In genomic region chr11:128334311-128335044, GRCh38 we compare ENCODE assay signal across 17 cellular contexts.
A peak's percentile ranks its signal among the peaks of the same experiment; 100 is the strongest.
DNase-seq lines count a peak whose midpoint lies in the region; ATAC-seq and TF ChIP-seq lines count a peak whose summit lies in the region.
"Had no signal": no experiment of that assay in that cellular context is flagged by ENCODE, and none has a peak within 500 bp of the region (broad histone marks: within the 10 kb centered on the region; RNA-seq: fewer than 3 reads in every experiment).

No MANE protein-coding gene starts in this region.

- H3K4me3 ChIP-seq in heart right ventricle (no peak overlapping the region), neural progenitor cell (no peak overlapping the region), vagina (no peak overlapping the region)
- H3K4me3 ChIP-seq: pancreas, SJCRH30 had no signal

- H3K27ac Mint-ChIP-seq in activated T-cell treated with anti-CD3 and anti-CD28 coated beads, Interleukin-2, amount 50 U/mL, for 72 hours: no peak overlapping the region
- H3K27ac Mint-ChIP-seq in neural progenitor cell: peak overlapping the region; percentile 81
- H3K27ac Mint-ChIP-seq: activated T-helper 17 cell treated with anti-CD3 and anti-CD28 coated beads, Interleukin-2, amount 50 U/mL, for 72 hours had no signal

- no peaks in the 10 kb centered on the region for H4K20me1 ChIP-seq in neural progenitor cell (ENCODE audit: low read depth)

- no peak overlapping the region for H3K9ac ChIP-seq in neural progenitor cell

- ATAC-seq in activated T-cell treated with anti-CD3 and anti-CD28 coated beads, Interleukin-2, amount 50 U/mL, for 72 hours (replicated peaks in 1 of 2): peak; percentile 24 to 27
- no peak for ATAC-seq in activated T-cell treated with anti-CD3 and anti-CD28 coated beads, Interleukin-2, amount 50 U/mL, for 4 hours
- ATAC-seq in heart right ventricle (peak; percentile 77 to 93 (median 88)), GM21381 (IDR thresholded peaks at IDR 0.05; ENCODE audit: unreplicated experiment) (no peak)
- ATAC-seq: activated T-helper 17 cell treated with anti-CD3 and anti-CD28 coated beads, Interleukin-2, amount 50 U/mL, for 72 hours; pancreas had no signal

- no peaks in the 10 kb centered on the region for H3F3A ChIP-seq in neural progenitor cell (ENCODE audit: low read depth)

- H3K4me1 ChIP-seq in heart right ventricle: peaks cover 0 to 62% (median 43%) of the 10 kb centered on the region in 9 donors
- H3K4me1 ChIP-seq in neural progenitor cell: no peaks in the 10 kb centered on the region
- peaks cover 9% of the 10 kb centered on the region for H3K4me1 ChIP-seq in vagina
- H3K4me1 ChIP-seq: pancreas, SJCRH30 had no signal

- no peak overlapping the region for H3K4me2 ChIP-seq in neural progenitor cell

- H3K9me3 ChIP-seq in heart right ventricle: no peaks in the 10 kb centered on the region
- H3K9me3 ChIP-seq in neural progenitor cell (ENCODE audit: low read depth): no peaks in the 10 kb centered on the region
- no peaks in the 10 kb centered on the region for H3K9me3 ChIP-seq in vagina
- H3K9me3 ChIP-seq: pancreas, SJCRH30 had no signal

- CTCF ChIA-PET in HEK293T (lab: Yijun Ruan, JAX): interaction anchor here (0.8 kb wide), 1 partner anchor 14 kb away, joined by 3 read pairs; no protein-coding TSS in a partner anchor

- H3K27ac ChIP-seq in heart right ventricle (peak overlapping the region; percentile 23 to 91 (median 68)), neural progenitor cell (no peak overlapping the region), vagina (peak overlapping the region; percentile 5)
- H3K27ac ChIP-seq: HL-60, pancreas, SJCRH30 had no signal

- peaks cover 0 to 3% of the 10 kb centered on the region in 2 donors for H3K9me3 Mint-ChIP-seq in activated T-cell treated with anti-CD3 and anti-CD28 coated beads, Interleukin-2, amount 50 U/mL, for 72 hours
- H3K9me3 Mint-ChIP-seq in activated T-cell treated with anti-CD3 and anti-CD28 coated beads, Interleukin-2, amount 50 U/mL, for 4 hours: no peaks in the 10 kb centered on the region
- no peaks in the 10 kb centered on the region for H3K9me3 Mint-ChIP-seq in neural progenitor cell
- H3K9me3 Mint-ChIP-seq: activated T-helper 17 cell treated with anti-CD3 and anti-CD28 coated beads, Interleukin-2, amount 50 U/mL, for 72 hours; central memory CD8-positive, alpha-beta T cell; immature natural killer cell had no signal

- H3K36me3 ChIP-seq in heart right ventricle: no peaks in the 10 kb centered on the region
- no peaks in the 10 kb centered on the region for H3K36me3 ChIP-seq in neural progenitor cell
- H3K36me3 ChIP-seq in vagina: no peaks in the 10 kb centered on the region
- H3K36me3 ChIP-seq: pancreas, SJCRH30 had no signal

- no peaks in the 10 kb centered on the region for H3K27me3 ChIP-seq in heart right ventricle
- H3K27me3 ChIP-seq in neural progenitor cell: no peaks in the 10 kb centered on the region
- H3K27me3 ChIP-seq in vagina: no peaks in the 10 kb centered on the region
- H3K27me3 ChIP-seq: pancreas, SJCRH30 had no signal

- no peaks in the 10 kb centered on the region for H3K79me2 ChIP-seq in neural progenitor cell (ENCODE audit: low read depth)

- peak overlapping the region; percentile 79 for H2AFZ ChIP-seq in neural progenitor cell (replicated peaks)

- intact Hi-C loops in heart right ventricle (cut with DNase I) (loop anchor here in 4 of 10 donors (5.0 to 10.0 kb wide), 4 partner anchors 37 to 133 kb away; no protein-coding TSS in a partner anchor), vagina (cut with DNase I) (no loop called here)

- H3K4me1 Mint-ChIP-seq in activated T-cell treated with anti-CD3 and anti-CD28 coated beads, Interleukin-2, amount 50 U/mL, for 72 hours (ENCODE audit: low read depth): peaks cover 76% of the 10 kb centered on the region
- peaks cover 56% of the 10 kb centered on the region for H3K4me1 Mint-ChIP-seq in activated T-cell treated with anti-CD3 and anti-CD28 coated beads, Interleukin-2, amount 50 U/mL, for 4 hours (ENCODE audit: low read depth)
- peaks cover 54% of the 10 kb centered on the region for H3K4me1 Mint-ChIP-seq in neural progenitor cell

- DNase-seq in activated T-cell treated with anti-CD3 and anti-CD28 coated beads, Interleukin-2, amount 50 U/mL, for 72 hours: no peak
- no peak for DNase-seq in activated T-cell treated with anti-CD3 and anti-CD28 coated beads, Interleukin-2, amount 50 U/mL, for 4 hours
- DNase-seq in heart right ventricle: peak; percentile 49 to 85
- DNase-seq in neural progenitor cell (ENCODE audit: low spot score): no peak
- no peak for DNase-seq in vagina (ENCODE audit: extremely low spot score in 2 of 2)
- no peak for DNase-seq in HEK293T (ENCODE audit: extremely low spot score)
- DNase-seq in NOMO-1 treated with DMSO at 0.1 percent for 48 hours (lab: John Stamatoyannopoulos, UW; ENCODE audit: unreplicated experiment): no peak
- DNase-seq: Calu3; immature natural killer cell; NCI-H446 treated with DMSO at 0.1 percent for 48 hours; pancreas; SJCRH30; stimulated activated CD4-positive, alpha-beta T cell treated with anti-CD3 and anti-CD28 coated beads, Interleukin-4, amount 100 ng/mL, for 4 hours had no signal

- no peak overlapping the region for H3K4me3 Mint-ChIP-seq in activated T-cell treated with anti-CD3 and anti-CD28 coated beads, Interleukin-2, amount 50 U/mL, for 72 hours
- H3K4me3 Mint-ChIP-seq in activated T-cell treated with anti-CD3 and anti-CD28 coated beads, Interleukin-2, amount 50 U/mL, for 4 hours: no peak overlapping the region
- H3K4me3 Mint-ChIP-seq in neural progenitor cell: no peak overlapping the region
- H3K4me3 Mint-ChIP-seq: activated T-helper 17 cell treated with anti-CD3 and anti-CD28 coated beads, Interleukin-2, amount 50 U/mL, for 72 hours; central memory CD8-positive, alpha-beta T cell; immature natural killer cell had no signal

- POLR2A ChIA-PET in HEK293T (lab: Yijun Ruan, JAX): no interaction called here

- no peak for TF ChIP-seq POLR2A in vagina (IDR thresholded peaks at IDR 0.05)

- 58 to 60% methylated on average over 12 of the region's 12 CpGs for WGBS in heart right ventricle, 2 donors

- H3K36me3 Mint-ChIP-seq in activated T-cell treated with anti-CD3 and anti-CD28 coated beads, Interleukin-2, amount 50 U/mL, for 72 hours (ENCODE audit: insufficient read depth in 2 of 2): no peaks in the 10 kb centered on the region
- no peaks in the 10 kb centered on the region for H3K36me3 Mint-ChIP-seq in activated T-cell treated with anti-CD3 and anti-CD28 coated beads, Interleukin-2, amount 50 U/mL, for 4 hours (ENCODE audit: insufficient read depth)
- H3K36me3 Mint-ChIP-seq in neural progenitor cell: no peaks in the 10 kb centered on the region

- no peaks in the 10 kb centered on the region for H3K27me3 Mint-ChIP-seq in activated T-cell treated with anti-CD3 and anti-CD28 coated beads, Interleukin-2, amount 50 U/mL, for 72 hours (ENCODE audit: low read depth)
- H3K27me3 Mint-ChIP-seq in activated T-cell treated with anti-CD3 and anti-CD28 coated beads, Interleukin-2, amount 50 U/mL, for 4 hours (ENCODE audit: low read depth): no peaks in the 10 kb centered on the region
- no peaks in the 10 kb centered on the region for H3K27me3 Mint-ChIP-seq in neural progenitor cell (ENCODE audit: insufficient read depth, low read depth)
- H3K27me3 Mint-ChIP-seq: activated T-helper 17 cell treated with anti-CD3 and anti-CD28 coated beads, Interleukin-2, amount 50 U/mL, for 72 hours; central memory CD8-positive, alpha-beta T cell had no signal

- TF ChIP-seq CTCF in heart right ventricle (IDR thresholded peaks at IDR 0.05) (no peak), neural progenitor cell (IDR thresholded peaks at IDR 0.05) (no peak), vagina (IDR thresholded peaks at IDR 0.05) (no peak)

TF ChIP-seq in HEK293T, 16 proteins besides CTCF, POLR2A, EP300 and RAD21:
- TF ChIP-seq FOXM1 (IDR thresholded peaks at IDR 0.05; ENCODE audit: borderline replicate concordance): no peak
- no peak for TF ChIP-seq SUZ12 (IDR thresholded peaks at IDR 0.05)
- no peak for TF ChIP-seq CTBP1 (IDR thresholded peaks at IDR 0.05; ENCODE audit: borderline replicate concordance)
- TF ChIP-seq TARDBP (IDR thresholded peaks at IDR 0.05): no peak
- no peak for TF ChIP-seq ELF4 (IDR thresholded peaks at IDR 0.05)
- TF ChIP-seq ARNT (IDR thresholded peaks at IDR 0.05): no peak
- TF ChIP-seq FOXK2 (IDR thresholded peaks at IDR 0.05): no peak
- no peak for TF ChIP-seq FOXA1 (IDR thresholded peaks at IDR 0.05)
- TF ChIP-seq HDGF (IDR thresholded peaks at IDR 0.05; ENCODE audit: borderline replicate concordance): no peak

Comparison
In these comparisons a context has a peak if more than half of its experiments do, and no peak if none do; other contexts are left out.
1. ATAC-seq: peak in activated T-cell treated with anti-CD3 and anti-CD28 coated beads, Interleukin-2, amount 50 U/mL, for 72 hours (2 of 2) and heart right ventricle (8 of 8); none in activated T-cell treated with anti-CD3 and anti-CD28 coated beads, Interleukin-2, amount 50 U/mL, for 4 hours (0 of 2) and GM21381 (single experiment).
2. DNase-seq: peak in heart right ventricle (2 of 2); none in activated T-cell treated with anti-CD3 and anti-CD28 coated beads, Interleukin-2, amount 50 U/mL, for 72 hours (0 of 2), activated T-cell treated with anti-CD3 and anti-CD28 coated beads, Interleukin-2, amount 50 U/mL, for 4 hours (single experiment), neural progenitor cell (single experiment), vagina (0 of 2), HEK293T (single experiment) and NOMO-1 treated with DMSO at 0.1 percent for 48 hours (single experiment).